Comparison of ENCODE assay signal across 1 cellular context in genomic region chr14:54979039-54979438, GRCh38.
TF ChIP-seq lines count a peak whose summit lies in the region.

No MANE protein-coding gene starts in this region.

TF ChIP-seq in WTC11, 78 proteins besides CTCF, POLR2A, EP300 and RAD21 (continued from another document):
- no peak for TF ChIP-seq ATF2 (CRISPR knock-in tag; IDR thresholded peaks at IDR 0.05; ENCODE audit: borderline replicate concordance, low read depth)
- no peak for TF ChIP-seq ZNF532 (CRISPR knock-in tag; IDR thresholded peaks at IDR 0.05; ENCODE audit: borderline replicate concordance)
- TF ChIP-seq TEAD4 (CRISPR knock-in tag; IDR thresholded peaks at IDR 0.05), result no peak
- TF ChIP-seq HMGXB4 (CRISPR knock-in tag; IDR thresholded peaks at IDR 0.05), result no peak
- TF ChIP-seq, protein P1, sequence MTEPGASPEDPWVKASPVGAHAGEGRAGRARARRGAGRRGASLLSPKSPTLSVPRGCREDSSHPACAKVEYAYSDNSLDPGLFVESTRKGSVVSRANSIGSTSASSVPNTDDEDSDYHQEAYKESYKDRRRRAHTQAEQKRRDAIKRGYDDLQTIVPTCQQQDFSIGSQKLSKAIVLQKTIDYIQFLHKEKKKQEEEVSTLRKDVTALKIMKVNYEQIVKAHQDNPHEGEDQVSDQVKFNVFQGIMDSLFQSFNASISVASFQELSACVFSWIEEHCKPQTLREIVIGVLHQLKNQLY (CRISPR knock-in tag; IDR thresholded peaks at IDR 0.05), result no peak
- TF ChIP-seq RELA (CRISPR knock-in tag; IDR thresholded peaks at IDR 0.05; ENCODE audit: borderline replicate concordance), result no peak
- no peak for TF ChIP-seq SOX15 (CRISPR knock-in tag; IDR thresholded peaks at IDR 0.05)
- TF ChIP-seq USF1 (CRISPR knock-in tag; IDR thresholded peaks at IDR 0.05), result no peak
- TF ChIP-seq SMAD3 (CRISPR knock-in tag; IDR thresholded peaks at IDR 0.05; ENCODE audit: borderline replicate concordance), result no peak
- TF ChIP-seq, protein P2, sequence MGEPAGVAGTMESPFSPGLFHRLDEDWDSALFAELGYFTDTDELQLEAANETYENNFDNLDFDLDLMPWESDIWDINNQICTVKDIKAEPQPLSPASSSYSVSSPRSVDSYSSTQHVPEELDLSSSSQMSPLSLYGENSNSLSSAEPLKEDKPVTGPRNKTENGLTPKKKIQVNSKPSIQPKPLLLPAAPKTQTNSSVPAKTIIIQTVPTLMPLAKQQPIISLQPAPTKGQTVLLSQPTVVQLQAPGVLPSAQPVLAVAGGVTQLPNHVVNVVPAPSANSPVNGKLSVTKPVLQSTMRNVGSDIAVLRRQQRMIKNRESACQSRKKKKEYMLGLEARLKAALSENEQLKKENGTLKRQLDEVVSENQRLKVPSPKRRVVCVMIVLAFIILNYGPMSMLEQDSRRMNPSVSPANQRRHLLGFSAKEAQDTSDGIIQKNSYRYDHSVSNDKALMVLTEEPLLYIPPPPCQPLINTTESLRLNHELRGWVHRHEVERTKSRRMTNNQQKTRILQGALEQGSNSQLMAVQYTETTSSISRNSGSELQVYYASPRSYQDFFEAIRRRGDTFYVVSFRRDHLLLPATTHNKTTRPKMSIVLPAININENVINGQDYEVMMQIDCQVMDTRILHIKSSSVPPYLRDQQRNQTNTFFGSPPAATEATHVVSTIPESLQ (CRISPR knock-in tag; IDR thresholded peaks at IDR 0.05), result no peak
- TF ChIP-seq MYBL2 (CRISPR knock-in tag; IDR thresholded peaks at IDR 0.05), result no peak
- no peak for TF ChIP-seq ZNF138 (CRISPR knock-in tag; conservative IDR thresholded peaks at IDR 0.05)
- no peak for TF ChIP-seq PREB (CRISPR knock-in tag; IDR thresholded peaks at IDR 0.05; ENCODE audit: borderline replicate concordance)
- no peak for TF ChIP-seq TEAD1 (CRISPR knock-in tag; IDR thresholded peaks at IDR 0.05)
- TF ChIP-seq ZNF317 (CRISPR knock-in tag; IDR thresholded peaks at IDR 0.05; ENCODE audit: borderline replicate concordance, low read depth), result no peak
- no peak for TF ChIP-seq KAT7 (CRISPR knock-in tag; IDR thresholded peaks at IDR 0.05; ENCODE audit: borderline replicate concordance)
- TF ChIP-seq NFYB (CRISPR knock-in tag; conservative IDR thresholded peaks at IDR 0.05; ENCODE audit: low read depth), result no peak
